31 cellular contexts compared by ENCODE assay signal in the genomic region with DNA sequence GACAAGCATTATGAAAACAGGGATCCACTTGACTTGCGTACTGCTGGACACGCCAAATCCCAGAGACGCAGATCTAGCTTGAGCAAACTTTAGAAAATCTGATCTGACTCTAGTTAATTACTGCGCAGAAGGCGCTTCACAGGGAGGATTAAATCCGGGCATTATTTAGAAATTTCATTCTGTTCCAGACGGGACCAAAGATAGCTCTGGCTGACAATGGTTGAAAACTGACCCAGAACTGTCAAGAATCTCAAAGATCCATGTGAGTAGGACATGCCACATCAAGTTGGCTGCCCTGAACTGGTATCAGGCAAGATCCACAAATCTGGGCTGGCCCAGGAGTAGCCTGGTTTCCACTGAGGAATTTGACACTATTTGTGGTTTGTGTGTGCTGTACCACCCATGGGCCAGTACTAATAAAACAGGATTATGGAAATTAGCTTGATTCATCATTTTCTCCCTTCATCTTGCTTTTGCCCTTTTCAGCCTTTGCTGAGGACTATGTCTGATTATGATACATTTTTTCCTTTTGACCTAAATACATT.
A peak's percentile ranks its signal among the peaks of the same experiment; 100 is the strongest.
DNase-seq lines count a peak whose midpoint lies in the region; ATAC-seq and TF ChIP-seq lines count a peak whose summit lies in the region.
"Had no signal": no experiment of that assay in that cellular context is flagged by ENCODE, and none has a peak within 500 bp of the region (broad histone marks: within the 10 kb centered on the region; RNA-seq: fewer than 3 reads in every experiment).

No MANE protein-coding gene starts in this region.

- H3K4me1 ChIP-seq in endodermal cell (ENCODE audit: control insufficient read depth, insufficient read depth, low read length): peaks cover 5% of the 10 kb centered on the region
- H3K4me1 ChIP-seq: A549, gastrocnemius medialis, SJSA1 had no signal

- POLR2A ChIA-PET in GM10248 (lab: Yijun Ruan, JAX): no interaction called here

- no peak overlapping the region for H3K4me3 ChIP-seq in endodermal cell (ENCODE audit: low read length)
- H3K4me3 ChIP-seq: A549, gastrocnemius medialis, GM23248, SJSA1 had no signal

- H3K27me3 ChIP-seq in endodermal cell (ENCODE audit: control insufficient read depth, insufficient read depth, low read length, poor library complexity, severe bottlenecking): peaks cover 51% of the 10 kb centered on the region
- H3K27me3 ChIP-seq: gastrocnemius medialis, SJSA1 had no signal

- H3K4me1 Mint-ChIP-seq in natural killer cell: peaks cover 59 to 60% of the 10 kb centered on the region in 2 donors
- peaks cover 26 to 36% of the 10 kb centered on the region in 2 donors for H3K4me1 Mint-ChIP-seq in natural killer cell treated with Interleukin-12 subunit alpha and Interleukin-12 subunit beta and Interleukin-15 and Interleukin-18, amount 100 ng/mL, for 72 hours (ENCODE audit: low read depth in 2 of 2)
- peaks cover 34% of the 10 kb centered on the region for H3K4me1 Mint-ChIP-seq in endodermal cell

- ATAC-seq in natural killer cell (no peak), GM21717 (IDR thresholded peaks at IDR 0.05; ENCODE audit: unreplicated experiment) (no peak)
- no peak for ATAC-seq in natural killer cell treated with Interleukin-12 subunit alpha and Interleukin-12 subunit beta and Interleukin-15 and Interleukin-18, amount 100 ng/mL, for 72 hours
- ATAC-seq: A549; activated CD8-positive, alpha-beta memory T cell treated with anti-CD3 and anti-CD28 coated beads, Interleukin-2, amount 10 ng/mL, durations not matched to agents 7 days and 5 days; activated T-cell treated with anti-CD3 and anti-CD28 coated beads, Interleukin-2, amount 50 U/mL, for 4 hours; gastrocnemius medialis; WTC11 had no signal

- H3K9me3 Mint-ChIP-seq in natural killer cell (no peaks in the 10 kb centered on the region), endodermal cell (no peaks in the 10 kb centered on the region)
- H3K9me3 Mint-ChIP-seq in natural killer cell treated with Interleukin-12 subunit alpha and Interleukin-12 subunit beta and Interleukin-15 and Interleukin-18, amount 100 ng/mL, for 72 hours: no peaks in the 10 kb centered on the region
- H3K9me3 Mint-ChIP-seq: activated T-cell treated with anti-CD3 and anti-CD28 coated beads, Interleukin-2, amount 50 U/mL, for 4 hours; CD8-positive, alpha-beta memory T cell; nephron; WTC11 had no signal

- no peak overlapping the region for H3K9ac ChIP-seq in endodermal cell (ENCODE audit: extremely low read depth, low read length, poor library complexity, severe bottlenecking)
- H3K9ac ChIP-seq: GM23248, KMS-11 had no signal

- TF ChIP-seq CTCF in natural killer cell (IDR thresholded peaks at IDR 0.05) (no peak), endodermal cell (conservative IDR thresholded peaks at IDR 0.05) (no peak), GM10248 (IDR thresholded peaks at IDR 0.05; ENCODE audit: control extremely low read depth, extremely low read depth, low read depth, missing control alignments) (no peak)

- WGBS in endodermal cell (ENCODE audit: insufficient coverage in 1 of 2, insufficient read length in 1 of 2), 2 experiments: 87 to 88% methylated on average over 7 of the region's 7 CpGs

- no peak overlapping the region for H3K27ac ChIP-seq in endodermal cell (ENCODE audit: low read depth, low read length)
- H3K27ac ChIP-seq: A549, gastrocnemius medialis, GM23248, KMS-11, RWPE1, SJSA1 had no signal

- no peaks in the 10 kb centered on the region for H3K9me3 ChIP-seq in endodermal cell (ENCODE audit: control insufficient read depth, low read length)
- H3K9me3 ChIP-seq: A549, gastrocnemius medialis, SJSA1 had no signal

- H3K36me3 ChIP-seq in endodermal cell (ENCODE audit: control insufficient read depth, insufficient read depth, low read length): no peaks in the 10 kb centered on the region
- H3K36me3 ChIP-seq: gastrocnemius medialis, SJSA1 had no signal

- H3K27ac Mint-ChIP-seq in natural killer cell: peak overlapping the region; percentile 50 to 63
- peak overlapping the region in 1 of 2 donors; percentile 19 for H3K27ac Mint-ChIP-seq in natural killer cell treated with Interleukin-12 subunit alpha and Interleukin-12 subunit beta and Interleukin-15 and Interleukin-18, amount 100 ng/mL, for 72 hours
- H3K27ac Mint-ChIP-seq in endodermal cell: no peak overlapping the region
- H3K27ac Mint-ChIP-seq: activated CD4-positive, alpha-beta T cell treated with anti-CD3 and anti-CD28 coated beads, Interleukin-2, amount 10 ng/mL, durations not matched to agents 7 days and 5 days; activated CD8-positive, alpha-beta memory T cell treated with anti-CD3 and anti-CD28 coated beads, Interleukin-2, amount 10 ng/mL, durations not matched to agents 7 days and 5 days; nephron had no signal

- H3K27me3 Mint-ChIP-seq in natural killer cell (ENCODE audit: low read depth in 2 of 2) (no peaks in the 10 kb centered on the region), endodermal cell (ENCODE audit: insufficient read depth) (peaks cover 16% of the 10 kb centered on the region)
- no peaks in the 10 kb centered on the region for H3K27me3 Mint-ChIP-seq in natural killer cell treated with Interleukin-12 subunit alpha and Interleukin-12 subunit beta and Interleukin-15 and Interleukin-18, amount 100 ng/mL, for 72 hours
- H3K27me3 Mint-ChIP-seq: activated CD4-positive, alpha-beta T cell treated with anti-CD3 and anti-CD28 coated beads, Interleukin-2, amount 10 ng/mL, durations not matched to agents 7 days and 5 days; activated CD8-positive, alpha-beta memory T cell treated with anti-CD3 and anti-CD28 coated beads, Interleukin-2, amount 10 ng/mL, durations not matched to agents 7 days and 5 days; CD8-positive, alpha-beta memory T cell had no signal

- DNase-seq in natural killer cell (no peak), NCI-H82 treated with DMSO at 0.1 percent for 48 hours (lab: John Stamatoyannopoulos, UW; ENCODE audit: unreplicated experiment) (peak; percentile 82), cerebellar cortex (ENCODE audit: low spot score) (peak; percentile 53), endodermal cell (no peak), NCI-H748 treated with DMSO at 0.1 percent for 48 hours (lab: John Stamatoyannopoulos, UW) (no peak), GM10248 (ENCODE audit: extremely low spot score) (no peak)
- DNase-seq in natural killer cell treated with Interleukin-12 subunit alpha and Interleukin-12 subunit beta and Interleukin-15 and Interleukin-18, amount 100 ng/mL, for 72 hours (ENCODE audit: low spot score): no peak
- DNase-seq: activated CD4-positive, alpha-beta T cell treated with anti-CD3 and anti-CD28 coated beads, Interleukin-2, amount 10 ng/mL, durations not matched to agents 7 days and 5 days; activated CD8-positive, alpha-beta memory T cell treated with anti-CD3 and anti-CD28 coated beads, Interleukin-2, amount 10 ng/mL, durations not matched to agents 7 days and 5 days; activated T-cell treated with anti-CD3 and anti-CD28 coated beads, Interleukin-2, amount 50 U/mL, for 4 hours; AML-193; amniotic stem cell; CD8-positive, alpha-beta memory T cell; gastrocnemius medialis; GM23248; kidney glomerular epithelial cell; MV-4-11; NCI-H1436; NCI-H2081; NCI-H2227 treated with DMSO at 0.1 percent for 48 hours; NCI-H774; OCI-M1; stimulated activated CD4-positive, alpha-beta T cell treated with anti-CD3 and anti-CD28 coated beads, Interleukin-15, amount 100 ng/mL, for 24 hours; stimulated activated CD4-positive, alpha-beta T cell treated with anti-CD3 and anti-CD28 coated beads, Interleukin-4, amount 100 ng/mL, for 4 hours had no signal

- H3K4me3 Mint-ChIP-seq in natural killer cell (no peak overlapping the region), endodermal cell (no peak overlapping the region)
- H3K4me3 Mint-ChIP-seq in natural killer cell treated with Interleukin-12 subunit alpha and Interleukin-12 subunit beta and Interleukin-15 and Interleukin-18, amount 100 ng/mL, for 72 hours: no peak overlapping the region
- H3K4me3 Mint-ChIP-seq: activated CD4-positive, alpha-beta T cell treated with anti-CD3 and anti-CD28 coated beads, Interleukin-2, amount 10 ng/mL, durations not matched to agents 7 days and 5 days; activated CD8-positive, alpha-beta memory T cell treated with anti-CD3 and anti-CD28 coated beads, Interleukin-2, amount 10 ng/mL, durations not matched to agents 7 days and 5 days; activated T-cell treated with anti-CD3 and anti-CD28 coated beads, Interleukin-2, amount 50 U/mL, for 4 hours; CD8-positive, alpha-beta memory T cell; nephron; WTC11 had no signal

- H3K36me3 Mint-ChIP-seq in natural killer cell (no peaks in the 10 kb centered on the region), endodermal cell (ENCODE audit: low read depth) (no peaks in the 10 kb centered on the region)
- no peaks in the 10 kb centered on the region for H3K36me3 Mint-ChIP-seq in natural killer cell treated with Interleukin-12 subunit alpha and Interleukin-12 subunit beta and Interleukin-15 and Interleukin-18, amount 100 ng/mL, for 72 hours
- H3K36me3 Mint-ChIP-seq: activated CD8-positive, alpha-beta memory T cell treated with anti-CD3 and anti-CD28 coated beads, Interleukin-2, amount 10 ng/mL, durations not matched to agents 7 days and 5 days; CD8-positive, alpha-beta memory T cell; WTC11 had no signal

- intact Hi-C loops in natural killer cell (cut with micrococcal nuclease): no loop called here

- CTCF ChIA-PET in GM10248 (lab: Yijun Ruan, JAX): interaction anchor here (1.2 to 20.0 kb wide), 6 partner anchors 9 to 333 kb away, joined by 3 to 509 read pairs (median 4); a partner anchor contains a TSS

Comparison
In these comparisons a context has a peak if more than half of its experiments do, and no peak if none do; other contexts are left out.
1. DNase-seq: peak in NCI-H82 treated with DMSO at 0.1 percent for 48 hours (single experiment) and cerebellar cortex (single experiment); none in natural killer cell (single experiment), natural killer cell treated with Interleukin-12 subunit alpha and Interleukin-12 subunit beta and Interleukin-15 and Interleukin-18, amount 100 ng/mL, for 72 hours (single experiment), endodermal cell (single experiment), NCI-H748 treated with DMSO at 0.1 percent for 48 hours (single experiment) and GM10248 (single experiment).